Comparison of ENCODE assay signal across 15 cellular contexts in genomic region chr1:198904356-198904755, GRCh38.
A peak's percentile ranks its signal among the peaks of the same experiment; 100 is the strongest.
DNase-seq lines count a peak whose midpoint lies in the region; ATAC-seq, FAIRE-seq and TF ChIP-seq lines count a peak whose summit lies in the region.
"Had no signal": no experiment of that assay in that cellular context is flagged by ENCODE, and none has a peak within 500 bp of the region (broad histone marks: within the 10 kb centered on the region; RNA-seq: fewer than 3 reads in every experiment).

No MANE protein-coding gene starts in this region.

- TF ChIP-seq RAD21 in IMR-90 (IDR thresholded peaks at IDR 0.05; ENCODE audit: low read length) = no peak

- intact Hi-C loops in IMR-90 (cut with micrococcal nuclease) = no loop called here
- intact Hi-C loops in OCI-LY7 (cut with micrococcal nuclease; ENCODE audit: unreplicated experiment) = no loop called here

- H3K4me2 ChIP-seq in IMR-90 (ENCODE audit: low read depth, low read length) (peak overlapping the region; percentile 65; the same call in 1 of the 2 replicates), keratinocyte (ENCODE audit: control insufficient read depth, extremely low read depth, insufficient read depth, low read depth, low read length) (peak overlapping the region; percentile 45), OCI-LY7 (ENCODE audit: low read length) (no peak overlapping the region)

- H4K91ac ChIP-seq in IMR-90 (ENCODE audit: insufficient read depth, low read depth, low read length) = no peak overlapping the region

- H3K14ac ChIP-seq in IMR-90 (replicated peaks; ENCODE audit: low read depth, low read length) = no peak overlapping the region

- FAIRE-seq in keratinocyte (lab: Jason Lieb, UNC) = no peak

- H3K4me3 ChIP-seq in AG04450 (ENCODE audit: low read depth, low read length) (no peak overlapping the region), IMR-90 (ENCODE audit: insufficient read depth, low read depth, low read length) (no peak overlapping the region), cardiac fibroblast (replicated peaks in 1 of 2; ENCODE audit: low read depth in 2 of 2, low read length in 2 of 2) (no peak overlapping the region), keratinocyte (ENCODE audit: control insufficient read depth in 2 of 3, extremely low read depth in 1 of 3, insufficient read depth in 2 of 3, low read depth in 1 of 3, low read length in 3 of 3) (peak overlapping the region in 1 of 3 experiments; percentile 4), OCI-LY7 (ENCODE audit: low read depth, low read length, poor library complexity, severe bottlenecking) (no peak overlapping the region), H7 (ENCODE audit: insufficient read depth, low read depth, low read length) (no peak overlapping the region)
- H3K4me3 ChIP-seq: adrenal gland, psoas muscle had no signal

- POLR2A ChIA-PET in AG04450 (lab: Yijun Ruan, JAX) = no interaction called here
- POLR2A ChIA-PET in IMR-90 (lab: Charles Lee; ENCODE audit: unreplicated experiment) = no interaction called here
- POLR2A ChIA-PET in OCI-LY7 (lab: Charles Lee) = interaction anchor here (0.6 to 3.1 kb wide), 2 partner anchors 9 to 17 kb away, joined by 3 to 13 read pairs; no protein-coding TSS in a partner anchor

- H3K23ac ChIP-seq in IMR-90 (ENCODE audit: low read depth, low read length) = no peak overlapping the region

- H3K27me3 ChIP-seq in AG04450 (ENCODE audit: control insufficient read depth, insufficient read depth, low read length) = no peaks in the 10 kb centered on the region
- no peaks in the 10 kb centered on the region for H3K27me3 ChIP-seq in IMR-90 (ENCODE audit: control insufficient read depth, insufficient read depth, low read length)
- no peaks in the 10 kb centered on the region for H3K27me3 ChIP-seq in keratinocyte (ENCODE audit: control insufficient read depth, extremely low read depth, insufficient read depth, low read length)
- no peaks in the 10 kb centered on the region for H3K27me3 ChIP-seq in H7 (ENCODE audit: control insufficient read depth, insufficient read depth, low read length)
- H3K27me3 ChIP-seq: adrenal gland had no signal

- no peak for TF ChIP-seq POLR2A in IMR-90 (IDR thresholded peaks at IDR 0.05; ENCODE audit: low read depth, low read length)

- H3K9me2 ChIP-seq in OCI-LY7 (ENCODE audit: insufficient read depth, low read length) = no peaks in the 10 kb centered on the region

- H2BK120ac ChIP-seq in IMR-90 (ENCODE audit: low read depth, low read length) = no peak overlapping the region

- H2BK15ac ChIP-seq in IMR-90 (ENCODE audit: low read depth, low read length) = no peak overlapping the region

- DNase-seq in AG04450 (ENCODE audit: low read depth, low spot score) (peak; percentile 18), IMR-90 (peak; percentile 64), cardiac fibroblast (ENCODE audit: low read depth in 2 of 2) (peak; percentile 64 to 65), keratinocyte (ENCODE audit: low read depth, low spot score) (no peak), OCI-LY7 (ENCODE audit: low spot score) (no peak), H7 (no peak)
- DNase-seq: activated T-cell treated with anti-CD3 and anti-CD28 coated beads, Interleukin-2, amount 50 U/mL, for 24 hours; adrenal gland; endodermal cell; NCI-H2029 treated with DMSO at 0.1 percent for 48 hours; psoas muscle; stimulated activated naive CD4-positive, alpha-beta T cell treated with Interleukin-2 at 50 U/mL for 16 hours; T-cell had no signal

- H3K4me1 ChIP-seq in IMR-90 (ENCODE audit: control insufficient read depth, insufficient read depth, low read length) (peaks cover 8% of the 10 kb centered on the region), keratinocyte (ENCODE audit: control insufficient read depth, extremely low read depth, insufficient read depth, low read length) (peaks cover 28% of the 10 kb centered on the region), OCI-LY7 (ENCODE audit: insufficient read depth, low read length, poor library complexity, severe bottlenecking) (no peaks in the 10 kb centered on the region)

- no peak overlapping the region for H3K18ac ChIP-seq in IMR-90 (ENCODE audit: low read depth, low read length)

- H3K79me2 ChIP-seq in keratinocyte (ENCODE audit: control insufficient read depth, insufficient read depth, low read length) (peaks cover 22% of the 10 kb centered on the region), OCI-LY7 (ENCODE audit: insufficient read depth, low read depth, low read length) (peaks cover 29% of the 10 kb centered on the region; the same call in 1 of the 2 replicates)

- H3K9me1 ChIP-seq in IMR-90 (ENCODE audit: insufficient read depth, low read length) (peaks cover 6% of the 10 kb centered on the region), keratinocyte (ENCODE audit: control insufficient read depth, extremely low read depth, insufficient read depth, low read length) (no peaks in the 10 kb centered on the region)

- dilution Hi-C loops in IMR-90 (cut with HindIII; ENCODE audit: low sequenced_read_pairs, unreplicated experiment) (no loop called here), keratinocyte (cut with MboI; ENCODE audit: extremely low pct_ligation_motif_present, low sequenced_read_pairs) (no loop called here)

- CTCF ChIA-PET in AG04450 (lab: Charles Lee) (interaction anchor here (1.6 kb wide), 1 partner anchor 209 kb away, joined by 3 read pairs; no protein-coding TSS in a partner anchor), IMR-90 (lab: Yijun Ruan, JAX) (interaction anchor here (0.6 kb wide), 1 partner anchor 31 kb away, joined by 3 read pairs; no protein-coding TSS in a partner anchor), OCI-LY7 (lab: Charles Lee; ENCODE audit: unreplicated experiment) (no interaction called here)

- H4K5ac ChIP-seq in IMR-90 (ENCODE audit: low read depth, low read length) = no peak overlapping the region

- peaks cover 18 to 42% of the 10 kb centered on the region in 2 experiments for H3K79me1 ChIP-seq in IMR-90 (ENCODE audit: low read depth in 1 of 2, low read length in 2 of 2)

- H3K4ac ChIP-seq in IMR-90 (ENCODE audit: low read depth, low read length) = no peak overlapping the region

- H2BK20ac ChIP-seq in IMR-90 (ENCODE audit: low read depth, low read length) = no peak overlapping the region

- H3K9me3 ChIP-seq in AG04450 (ENCODE audit: control insufficient read depth, insufficient read depth, low read length) (no peaks in the 10 kb centered on the region), IMR-90 (ENCODE audit: control insufficient read depth, insufficient read depth, low read length) (no peaks in the 10 kb centered on the region), keratinocyte (ENCODE audit: control insufficient read depth, low read depth, low read length) (no peaks in the 10 kb centered on the region), OCI-LY7 (ENCODE audit: low read length) (no peaks in the 10 kb centered on the region)
- H3K9me3 ChIP-seq: adrenal gland, psoas muscle had no signal

- H4K8ac ChIP-seq in IMR-90 (ENCODE audit: low read depth in 2 of 2, low read length in 2 of 2) = no peak overlapping the region

- TF ChIP-seq CTCF in AG04450 (IDR thresholded peaks at IDR 0.05; ENCODE audit: low read depth, low read length) (no peak), IMR-90 (conservative IDR thresholded peaks at IDR 0.05; ENCODE audit: low read depth, low read length) (no peak), cardiac fibroblast (IDR thresholded peaks at IDR 0.05; ENCODE audit: low read depth, low read length) (no peak), keratinocyte (optimal IDR thresholded peaks at IDR 0.05 in 1 of 3, IDR thresholded peaks at IDR 0.05 in 1 of 3, conservative IDR thresholded peaks at IDR 0.05 in 1 of 3; ENCODE audit: extremely low read depth in 1 of 3, insufficient read depth in 2 of 3, low read length in 3 of 3) (no peak), OCI-LY7 (conservative IDR thresholded peaks at IDR 0.05; ENCODE audit: low read length) (no peak)

- ATAC-seq in IMR-90 (ENCODE audit: low read depth) (peak; percentile 57), GM21619 (IDR thresholded peaks at IDR 0.05; ENCODE audit: unreplicated experiment) (no peak), HG03460 (IDR thresholded peaks at IDR 0.05; ENCODE audit: unreplicated experiment) (no peak)
- ATAC-seq: psoas muscle, T-cell had no signal

- no CpG with 5 or more reads among the region's 2 CpGs for WGBS in IMR-90 (ENCODE audit: extremely low coverage in 2 of 2, insufficient read length in 1 of 2), 2 experiments

- in situ Hi-C loops in IMR-90 (cut with MboI; ENCODE audit: low sequenced_read_pairs) = no loop called here

- no peak overlapping the region for H2AFZ ChIP-seq in IMR-90 (replicated peaks; ENCODE audit: low read length, poor library complexity)
- no peak overlapping the region for H2AFZ ChIP-seq in keratinocyte (ENCODE audit: control insufficient read depth, low read length)
- H2AFZ ChIP-seq in OCI-LY7 (ENCODE audit: low read length) = no peak overlapping the region

- peaks cover 9% of the 10 kb centered on the region for H3K36me3 ChIP-seq in IMR-90 (ENCODE audit: control insufficient read depth, insufficient read depth, low read length)
- H3K36me3 ChIP-seq in keratinocyte (ENCODE audit: control insufficient read depth in 2 of 2, extremely low read depth in 1 of 2, insufficient read depth in 2 of 2, low read length in 2 of 2) = peaks cover 1 to 10% of the 10 kb centered on the region in 2 experiments
- peaks cover 18% of the 10 kb centered on the region for H3K36me3 ChIP-seq in OCI-LY7 (ENCODE audit: insufficient read depth, low read length)
- H3K36me3 ChIP-seq in H7 (replicated peaks; ENCODE audit: control insufficient read depth, insufficient read depth, low read length) = no peaks in the 10 kb centered on the region
- H3K36me3 ChIP-seq: adrenal gland had no signal

- H4K20me1 ChIP-seq in IMR-90 (ENCODE audit: insufficient read depth, low read length) (no peaks in the 10 kb centered on the region; the same call in 1 of the 2 replicates), keratinocyte (ENCODE audit: control insufficient read depth, extremely low read depth, insufficient read depth, low read length) (no peaks in the 10 kb centered on the region), OCI-LY7 (ENCODE audit: insufficient read depth, low read length) (peaks cover 8% of the 10 kb centered on the region)

- no peak overlapping the region for H3K9ac ChIP-seq in IMR-90 (ENCODE audit: low read depth, low read length)
- no peak overlapping the region for H3K9ac ChIP-seq in keratinocyte (ENCODE audit: control insufficient read depth, extremely low read depth, insufficient read depth, low read length)

- H3K56ac ChIP-seq in IMR-90 (ENCODE audit: extremely low read depth, insufficient read depth, low read length) = no peak overlapping the region

- H2AK9ac ChIP-seq in IMR-90 (replicated peaks; ENCODE audit: low read depth, low read length, poor library complexity) = no peak overlapping the region

- BruUV-seq in IMR-90 (replicated peaks; lab: Mats Ljungman, UMichigan) (no TSS peak), OCI-LY7 (replicated peaks; lab: Mats Ljungman, UMichigan) (no TSS peak)

- no peak overlapping the region for H2BK5ac ChIP-seq in IMR-90 (ENCODE audit: low read depth, low read length, poor library complexity, severe bottlenecking)

- H3K27ac ChIP-seq in AG04450 (ENCODE audit: low read depth, low read length) (no peak overlapping the region), IMR-90 (ENCODE audit: insufficient read depth, low read length) (no peak overlapping the region), keratinocyte (ENCODE audit: control insufficient read depth, insufficient read depth, low read length) (peak overlapping the region; percentile 68), OCI-LY7 (ENCODE audit: low read depth, low read length, poor library complexity, severe bottlenecking) (no peak overlapping the region)
- H3K27ac ChIP-seq: adrenal gland, psoas muscle had no signal

- H2AK5ac ChIP-seq in IMR-90 (ENCODE audit: low read depth, low read length) = no peak overlapping the region

Comparison
In these comparisons a context has a peak if more than half of its experiments do, and no peak if none do; other contexts are left out.
1. DNase-seq: peak in AG04450 (single experiment), IMR-90 (single experiment) and cardiac fibroblast (2 of 2); none in keratinocyte (single experiment), OCI-LY7 (single experiment) and H7 (single experiment).